Comparison of ENCODE assay signal across 11 cellular contexts in the genomic region with DNA sequence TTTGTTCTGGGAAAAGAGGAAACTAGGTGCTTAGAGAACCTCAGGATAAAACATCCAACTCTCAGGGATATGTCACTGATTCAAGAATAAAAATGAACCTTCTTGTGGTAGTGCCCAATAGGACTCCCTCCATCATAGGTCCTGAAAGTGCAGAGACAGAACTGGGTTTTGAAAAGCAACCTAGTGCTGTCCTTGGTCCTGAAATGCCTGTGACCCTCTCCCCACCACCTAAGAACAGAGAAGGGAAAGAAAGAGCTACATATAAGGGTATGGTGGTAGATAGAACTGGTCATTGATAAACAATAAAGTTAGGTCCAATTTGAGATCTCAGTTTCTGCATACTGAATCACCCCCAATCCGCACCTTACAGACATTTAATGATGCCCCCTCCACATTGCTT.
DNase-seq lines count a peak whose midpoint lies in the region; ATAC-seq and TF ChIP-seq lines count a peak whose summit lies in the region.
"Had no signal": no experiment of that assay in that cellular context is flagged by ENCODE, and none has a peak within 500 bp of the region (broad histone marks: within the 10 kb centered on the region; RNA-seq: fewer than 3 reads in every experiment).

No MANE protein-coding gene starts in this region.

- H3K27ac ChIP-seq in A673 (ENCODE audit: low read depth, low read length, poor library complexity, severe bottlenecking): no peak overlapping the region

- CTCF ChIA-PET in A673 (lab: Charles Lee): no interaction called here

- POLR2A ChIA-PET in A673 (lab: Charles Lee; ENCODE audit: low non-redundant PET): interaction anchor here (0.8 kb wide), 1 partner anchor 1876 kb away, joined by 4 read pairs; no protein-coding TSS in a partner anchor

- no peaks in the 10 kb centered on the region for H3K36me3 ChIP-seq in A673 (ENCODE audit: insufficient read depth, low read length, poor library complexity, severe bottlenecking)
- H3K36me3 ChIP-seq in H7 (replicated peaks; ENCODE audit: control insufficient read depth, insufficient read depth, low read length): no peaks in the 10 kb centered on the region

- H3K27me3 ChIP-seq in A673 (replicated peaks; ENCODE audit: insufficient read depth, low read depth, low read length, poor library complexity) (no peaks in the 10 kb centered on the region), H7 (ENCODE audit: control insufficient read depth, insufficient read depth, low read length) (no peaks in the 10 kb centered on the region)

- DNase-seq in A673 (ENCODE audit: low spot score) (peak; percentile 66), H7 (peak; percentile 19), RPMI8226 (peak; percentile 21), fibroblast of villous mesenchyme (ENCODE audit: low read depth) (peak; percentile 44), NCI-H2196 treated with DMSO at 0.1 percent for 48 hours (lab: John Stamatoyannopoulos, UW; ENCODE audit: unreplicated experiment) (no peak)
- no peak for DNase-seq in stimulated activated naive CD4-positive, alpha-beta T cell (lab: John Stamatoyannopoulos, UW)
- DNase-seq: GOT3; naive thymus-derived CD8-positive, alpha-beta T cell; NCI-H2081 had no signal

- no TSS peak for BruUV-seq in A673 (replicated peaks; lab: Mats Ljungman, UMichigan)

- no peaks in the 10 kb centered on the region for H3K4me1 ChIP-seq in A673 (ENCODE audit: insufficient read depth, low read length, poor library complexity, severe bottlenecking)

- TF ChIP-seq CTCF in A673 (conservative IDR thresholded peaks at IDR 0.05; ENCODE audit: low read depth, low read length): no peak
- no peak for TF ChIP-seq CTCF in fibroblast of villous mesenchyme (IDR thresholded peaks at IDR 0.05; ENCODE audit: insufficient read depth, low read depth, low read length)

- H3K4me3 ChIP-seq in A673 (ENCODE audit: low read depth, low read length, poor library complexity, severe bottlenecking) (no peak overlapping the region), H7 (ENCODE audit: insufficient read depth, low read depth, low read length) (no peak overlapping the region), fibroblast of villous mesenchyme (ENCODE audit: low read depth, low read length) (no peak overlapping the region)

- intact Hi-C loops in A673 (cut with micrococcal nuclease; ENCODE audit: unreplicated experiment): no loop called here

- no peaks in the 10 kb centered on the region for H3K9me3 ChIP-seq in A673 (ENCODE audit: low read depth, low read length, poor library complexity, severe bottlenecking)

- ATAC-seq in GM19351 (IDR thresholded peaks at IDR 0.05; ENCODE audit: unreplicated experiment): no peak
- no peak for ATAC-seq in GM19023 (IDR thresholded peaks at IDR 0.05; ENCODE audit: unreplicated experiment)
- ATAC-seq: naive thymus-derived CD8-positive, alpha-beta T cell had no signal

Comparison
In these comparisons a context has a peak if more than half of its experiments do, and no peak if none do; other contexts are left out.
1. DNase-seq: peak in A673 (single experiment), H7 (single experiment), RPMI8226 (single experiment) and fibroblast of villous mesenchyme (single experiment); none in stimulated activated naive CD4-positive, alpha-beta T cell (0 of 6) and NCI-H2196 treated with DMSO at 0.1 percent for 48 hours (single experiment).